ENCODE assay signal across 24 cellular contexts in genomic region chr10:74650613-74651012, GRCh38.
"Had no signal": no experiment of that assay in that cellular context is flagged by ENCODE, and none has a peak within 500 bp of the region (broad histone marks: within the 10 kb centered on the region; RNA-seq: fewer than 3 reads in every experiment).

No MANE protein-coding gene starts in this region.

- H3K27ac Mint-ChIP-seq: activated naive CD8-positive, alpha-beta T cell treated with anti-CD3 and anti-CD28 coated beads for 36 hours; activated T-helper 2 cell treated with anti-CD3 and anti-CD28 coated beads, Interferon-gamma antibody, Interleukin-2, Interleukin-4, amounts not matched to agents 10 μg/mL and 5 μg/mL and 100 μg/mL, durations not matched to agents 14 hours and 24 hours and 36 hours; immature natural killer cell; natural killer cell; type B pancreatic cell had no signal

- H3K9me3 Mint-ChIP-seq: activated naive CD8-positive, alpha-beta T cell treated with anti-CD3 and anti-CD28 coated beads for 36 hours; activated T-cell treated with anti-CD3 and anti-CD28 coated beads, Interleukin-2, amount 50 U/mL, for 4 hours; activated T-helper 2 cell treated with anti-CD3 and anti-CD28 coated beads, Interferon-gamma antibody, Interleukin-2, Interleukin-4, amounts not matched to agents 10 μg/mL and 5 μg/mL and 100 μg/mL, durations not matched to agents 14 hours and 24 hours and 36 hours; central memory CD8-positive, alpha-beta T cell; immature natural killer cell; natural killer cell had no signal

- H3K4me2 ChIP-seq: hepatocyte had no signal

- DNase-seq: activated CD4-positive, alpha-beta T cell treated with anti-CD3 and anti-CD28 coated beads for 1 hour; activated CD8-positive, alpha-beta memory T cell treated with anti-CD3 and anti-CD28 coated beads for 24 hours; activated CD8-positive, alpha-beta memory T cell treated with anti-CD3 and anti-CD28 coated beads, Interleukin-2, amount 50 U/mL, for 4 hours; activated naive CD4-positive, alpha-beta T cell; activated naive CD8-positive, alpha-beta T cell treated with anti-CD3 and anti-CD28 coated beads for 36 hours; activated T-cell treated with anti-CD3 and anti-CD28 coated beads, Interleukin-2, amount 50 U/mL, for 4 hours; amniotic stem cell; effector memory CD4-positive, alpha-beta T cell; foreskin keratinocyte; immature natural killer cell; midbrain; natural killer cell; ovary; stimulated activated CD4-positive, alpha-beta T cell treated with anti-CD3 and anti-CD28 coated beads, Interleukin-4, amount 100 ng/mL, for 24 hours; stimulated activated naive CD4-positive, alpha-beta T cell treated with Interleukin-2 at 50 U/mL for 16 hours had no signal

- H3K27ac ChIP-seq: breast epithelium, foreskin keratinocyte, hepatocyte, ovary, prostate gland, right atrium auricular region, thoracic aorta, vagina had no signal

- H3K4me1 Mint-ChIP-seq: immature natural killer cell, natural killer cell had no signal

- ATAC-seq: foreskin keratinocyte, natural killer cell had no signal

- H3K36me3 ChIP-seq: breast epithelium, ovary, prostate gland, right atrium auricular region, thoracic aorta, vagina had no signal

- H3K9me3 ChIP-seq: breast epithelium, ovary, prostate gland, right atrium auricular region, thoracic aorta, vagina had no signal

- H3K27me3 Mint-ChIP-seq: activated naive CD8-positive, alpha-beta T cell treated with anti-CD3 and anti-CD28 coated beads for 36 hours; central memory CD8-positive, alpha-beta T cell; type B pancreatic cell had no signal

- H3K79me2 ChIP-seq: hepatocyte had no signal

- H3K4me3 Mint-ChIP-seq: activated naive CD8-positive, alpha-beta T cell treated with anti-CD3 and anti-CD28 coated beads for 36 hours; activated T-cell treated with anti-CD3 and anti-CD28 coated beads, Interleukin-2, amount 50 U/mL, for 4 hours; central memory CD8-positive, alpha-beta T cell; immature natural killer cell; natural killer cell; type B pancreatic cell had no signal

- H3K4me1 ChIP-seq: breast epithelium, foreskin keratinocyte, prostate gland, right atrium auricular region, vagina had no signal

- H3K36me3 Mint-ChIP-seq: natural killer cell had no signal

- H3K4me3 ChIP-seq: breast epithelium, hepatocyte, ovary, prostate gland, right atrium auricular region, thoracic aorta, vagina had no signal

- H2AFZ ChIP-seq: hepatocyte had no signal

- H3K27me3 ChIP-seq: breast epithelium, foreskin keratinocyte, hepatocyte, ovary, right atrium auricular region, vagina had no signal
